Comparison of ENCODE assay signal across 9 cellular contexts in genomic region chr16:54446639-54447038, GRCh38.
DNase-seq lines count a peak whose midpoint lies in the region; ATAC-seq and TF ChIP-seq lines count a peak whose summit lies in the region.
"Had no signal": no experiment of that assay in that cellular context is flagged by ENCODE, and none has a peak within 500 bp of the region (broad histone marks: within the 10 kb centered on the region; RNA-seq: fewer than 3 reads in every experiment).

No MANE protein-coding gene starts in this region.

- no peaks in the 10 kb centered on the region for H3K79me1 ChIP-seq in neuronal stem cell (ENCODE audit: low read depth, low read length)

- H3K23ac ChIP-seq in neuronal stem cell (ENCODE audit: low read depth, low read length, poor library complexity), result no peak overlapping the region

- no peak overlapping the region for H2BK120ac ChIP-seq in neuronal stem cell (ENCODE audit: low read depth, low read length)

- peaks cover 14 to 28% (median 26%) of the 10 kb centered on the region in 3 donors for H3K4me1 ChIP-seq in esophagus squamous epithelium
- peaks cover 0 to 4% of the 10 kb centered on the region in 2 donors for H3K4me1 ChIP-seq in neuronal stem cell (ENCODE audit: control insufficient read depth in 2 of 2, insufficient read depth in 1 of 2, low read depth in 1 of 2, low read length in 2 of 2)

- H2BK5ac ChIP-seq in neuronal stem cell (ENCODE audit: low read length), result no peak overlapping the region

- no peaks in the 10 kb centered on the region for H3K27me3 ChIP-seq in esophagus squamous epithelium
- peaks cover 0 to 3% (median 0%) of the 10 kb centered on the region in 3 experiments for H3K27me3 ChIP-seq in neuronal stem cell (ENCODE audit: control insufficient read depth in 3 of 3, insufficient read depth in 3 of 3, low read depth in 1 of 3, low read length in 3 of 3)

- H3K14ac ChIP-seq in neuronal stem cell (ENCODE audit: low read length), result no peak overlapping the region

- H3K4me2 ChIP-seq in neuronal stem cell (ENCODE audit: insufficient read depth, low read length, poor library complexity, severe bottlenecking), result no peak overlapping the region

- H3K9me3 ChIP-seq in esophagus squamous epithelium (no peaks in the 10 kb centered on the region), neuronal stem cell (replicated peaks in 1 of 2; ENCODE audit: control insufficient read depth in 2 of 2, insufficient read depth in 1 of 2, low read depth in 1 of 2, low read length in 2 of 2) (peaks cover 0 to 6% of the 10 kb centered on the region in 2 donors)

- H3K36me3 ChIP-seq in esophagus squamous epithelium (no peaks in the 10 kb centered on the region), neuronal stem cell (replicated peaks in 1 of 2; ENCODE audit: control insufficient read depth in 2 of 2, insufficient read depth in 2 of 2, low read length in 2 of 2) (no peaks in the 10 kb centered on the region)

- H2BK15ac ChIP-seq in neuronal stem cell (ENCODE audit: low read length), result no peak overlapping the region

- no peak overlapping the region for H3K18ac ChIP-seq in neuronal stem cell (ENCODE audit: low read length)

- H3K9ac ChIP-seq in neuronal stem cell (ENCODE audit: low read depth, low read length, poor library complexity), result no peak overlapping the region

- DNase-seq in AG20443 (ENCODE audit: low spot score) (peak; percentile 93), NOMO-1 (lab: John Stamatoyannopoulos, UW; ENCODE audit: unreplicated experiment in 2 of 2) (peak; percentile 80 to 92), esophagus squamous epithelium (lab: John Stamatoyannopoulos, UW) (no peak), neuronal stem cell (ENCODE audit: low spot score) (no peak), hepatic stellate cell (ENCODE audit: low spot score) (no peak)
- DNase-seq: activated CD4-positive, alpha-beta T cell treated with anti-CD3 and anti-CD28 coated beads for 1 hour had no signal

- intact Hi-C loops in esophagus squamous epithelium (cut with DNase I), result no loop called here

- no peak overlapping the region for H4K8ac ChIP-seq in neuronal stem cell (ENCODE audit: low read depth, low read length)

- H2BK12ac ChIP-seq in neuronal stem cell (ENCODE audit: low read length), result no peak overlapping the region

- H3K27ac ChIP-seq in esophagus squamous epithelium (peak overlapping the region; percentile 68 to 76 (median 72)), neuronal stem cell (replicated peaks; ENCODE audit: low read length) (no peak overlapping the region)

- H2AFZ ChIP-seq in neuronal stem cell (ENCODE audit: low read length), result peak overlapping the region; percentile 47

- no peak for TF ChIP-seq POLR2A in esophagus squamous epithelium (IDR thresholded peaks at IDR 0.05)

- H3K4me3 ChIP-seq in esophagus squamous epithelium (no peak overlapping the region), neuronal stem cell (ENCODE audit: low read length in 2 of 2) (no peak overlapping the region)

- TF ChIP-seq CTCF in esophagus squamous epithelium (IDR thresholded peaks at IDR 0.05), result no peak

- H4K91ac ChIP-seq in neuronal stem cell (ENCODE audit: low read depth, low read length, poor library complexity), result no peak overlapping the region

- no peak overlapping the region for H3K4ac ChIP-seq in neuronal stem cell (ENCODE audit: low read length)

- ATAC-seq in HG03175 (IDR thresholded peaks at IDR 0.05; ENCODE audit: unreplicated experiment) (no peak), GM18517 (IDR thresholded peaks at IDR 0.05; ENCODE audit: unreplicated experiment) (no peak), HG02588 (IDR thresholded peaks at IDR 0.05; ENCODE audit: unreplicated experiment) (no peak)

- WGBS in esophagus squamous epithelium, 2 donors, result 34 to 35% methylated on average over 10 of the region's 10 CpGs
- WGBS in neuronal stem cell (ENCODE audit: extremely low coverage in 2 of 2, insufficient read length in 2 of 2, insufficient replicate concordance in 1 of 2), 2 donors, result no CpG with 5 or more reads among the region's 10 CpGs

- no peak overlapping the region for H2AK5ac ChIP-seq in neuronal stem cell (ENCODE audit: low read depth, low read length)

Comparison
In these comparisons a context has a peak if more than half of its experiments do, and no peak if none do; other contexts are left out.
1. DNase-seq: peak in AG20443 (single experiment) and NOMO-1 (2 of 2); none in esophagus squamous epithelium (single experiment), neuronal stem cell (single experiment) and hepatic stellate cell (single experiment).